10 cellular contexts compared by ENCODE assay signal in the genomic region with DNA sequence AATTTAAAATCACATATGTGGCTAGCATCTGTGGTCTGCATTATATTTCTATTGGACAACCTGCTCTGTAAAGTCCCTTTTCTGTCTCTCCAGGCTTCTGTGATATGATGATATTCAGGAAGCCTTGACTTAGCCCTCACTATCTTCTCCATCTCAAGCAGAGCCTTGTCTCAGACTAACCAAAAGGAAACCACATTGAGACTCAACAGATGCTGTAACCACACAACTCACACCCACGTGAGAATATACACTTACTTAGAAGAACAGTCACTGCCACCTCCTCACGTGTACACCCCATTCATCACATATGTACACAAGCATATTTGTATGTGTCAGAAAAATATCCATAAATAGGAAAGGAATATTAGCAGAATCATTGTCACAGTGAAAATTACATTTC. TPM values are rescaled to one million over a fixed set of nuclear protein-coding genes. Genes with fewer than 3 reads are reported as not detected.
DNase-seq lines count a peak whose midpoint lies in the region; ATAC-seq and FAIRE-seq lines count a peak whose summit lies in the region.
"Had no signal": no experiment of that assay in that cellular context is flagged by ENCODE, and none has a peak within 500 bp of the region (broad histone marks: within the 10 kb centered on the region; RNA-seq: fewer than 3 reads in every experiment).

No MANE protein-coding gene starts in this region.

- H3K27ac Mint-ChIP-seq in activated T-helper 17 cell treated with anti-CD3 and anti-CD28 coated beads, Interleukin-2, amount 50 U/mL, for 72 hours, result peak overlapping the region; percentile 21

- peak; percentile 5 for DNase-seq in ELR (ENCODE audit: low read depth)
- no peak for DNase-seq in EL
- DNase-seq in HK-2 (ENCODE audit: unreplicated experiment), result no peak
- DNase-seq in GM19239 (ENCODE audit: insufficient read length, low spot score), result no peak
- no peak for DNase-seq in retina
- DNase-seq: Caco-2, NCI-H1092 treated with DMSO at 0.1 percent for 48 hours had no signal

- peaks cover 14% of the 10 kb centered on the region for H3K27me3 Mint-ChIP-seq in activated T-helper 17 cell treated with anti-CD3 and anti-CD28 coated beads, Interleukin-2, amount 50 U/mL, for 72 hours

- no peaks in the 10 kb centered on the region for H3K36me3 Mint-ChIP-seq in activated T-helper 17 cell treated with anti-CD3 and anti-CD28 coated beads, Interleukin-2, amount 50 U/mL, for 72 hours (ENCODE audit: low read depth)

- peak overlapping the region; percentile 18 for H3K4me3 Mint-ChIP-seq in activated T-helper 17 cell treated with anti-CD3 and anti-CD28 coated beads, Interleukin-2, amount 50 U/mL, for 72 hours

- peak; percentile 84 for ATAC-seq in GM18870 (IDR thresholded peaks at IDR 0.05; ENCODE audit: unreplicated experiment)
- peak; percentile 79 for ATAC-seq in HG03354 (IDR thresholded peaks at IDR 0.05; ENCODE audit: poor library complexity, severe bottlenecking, unreplicated experiment)
- peak; percentile 96 for ATAC-seq in activated T-helper 17 cell treated with anti-CD3 and anti-CD28 coated beads, Interleukin-2, amount 50 U/mL, for 72 hours (replicated peaks)

- no peak for FAIRE-seq in GM19239 (lab: Jason Lieb, UNC)

- H3K9me3 Mint-ChIP-seq in activated T-helper 17 cell treated with anti-CD3 and anti-CD28 coated beads, Interleukin-2, amount 50 U/mL, for 72 hours, result no peaks in the 10 kb centered on the region

- peaks cover 34% of the 10 kb centered on the region for H3K4me1 Mint-ChIP-seq in activated T-helper 17 cell treated with anti-CD3 and anti-CD28 coated beads, Interleukin-2, amount 50 U/mL, for 72 hours

RNA-seq across cellular contexts. Expression of a gene that starts 33.6 kb away (rescaled TPM):
- total RNA-seq in activated T-helper 17 cell treated with anti-CD3 and anti-CD28 coated beads, Interleukin-2, amount 50 U/mL, for 72 hours, result not detected
- total RNA-seq: Caco-2 had no signal
